11 cellular contexts compared by ENCODE assay signal in the genomic region with DNA sequence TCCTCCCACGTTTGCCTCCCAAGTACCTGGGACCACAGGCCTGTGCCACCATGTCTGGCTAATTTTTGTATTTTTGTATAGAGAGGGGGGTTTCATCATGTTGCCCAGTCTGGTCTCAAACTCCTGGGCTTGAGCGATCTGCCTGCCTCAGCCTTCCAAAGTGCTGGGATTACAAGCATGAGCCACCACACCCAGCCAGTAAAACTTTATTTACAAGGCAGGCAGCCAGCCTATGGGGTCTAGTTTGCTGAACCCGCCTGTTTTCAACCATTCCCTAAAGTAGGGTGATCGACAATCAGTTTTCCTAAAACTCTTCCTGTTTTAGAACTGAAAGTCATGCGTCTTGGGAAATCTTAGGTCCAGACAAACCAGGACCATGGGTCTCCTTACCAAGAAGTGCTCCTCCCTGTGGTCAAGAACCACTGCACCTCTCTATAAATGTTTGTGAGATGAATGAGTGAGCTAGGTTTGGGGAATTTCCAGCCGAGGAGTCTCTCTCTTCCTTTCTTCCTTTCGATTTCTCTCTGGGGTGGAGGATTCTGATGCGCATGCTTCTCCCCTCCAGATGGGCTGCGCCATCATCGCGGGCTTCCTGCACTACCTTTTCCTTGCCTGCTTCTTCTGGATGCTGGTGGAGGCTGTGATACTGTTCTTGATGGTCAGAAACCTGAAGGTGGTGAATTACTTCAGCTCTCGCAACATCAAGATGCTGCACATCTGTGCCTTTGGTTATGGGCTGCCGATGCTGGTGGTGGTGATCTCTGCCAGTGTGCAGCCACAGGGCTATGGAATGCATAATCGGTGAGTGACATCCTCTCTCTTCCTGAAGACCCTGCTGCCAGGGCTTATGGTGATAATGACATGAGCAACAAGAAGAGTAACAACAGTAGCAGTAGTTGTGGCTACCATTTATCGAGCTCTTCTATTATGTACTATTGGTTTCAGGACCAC. TPM values are rescaled to one million over a fixed set of nuclear protein-coding genes. Genes with fewer than 3 reads are reported as not detected.
DNase-seq lines count a peak whose midpoint lies in the region; ATAC-seq, FAIRE-seq and TF ChIP-seq lines count a peak whose summit lies in the region.
"Had no signal": no experiment of that assay in that cellular context is flagged by ENCODE, and none has a peak within 500 bp of the region (broad histone marks: within the 10 kb centered on the region; RNA-seq: fewer than 3 reads in every experiment).

No MANE protein-coding gene starts in this region.

- in situ Hi-C loops in mammary epithelial cell (cut with MboI; ENCODE audit: low sequenced_read_pairs in 2 of 2): no loop called here

- H3K4me1 ChIP-seq in mammary epithelial cell (ENCODE audit: insufficient read depth, low read length): no peaks in the 10 kb centered on the region

- TF ChIP-seq CTCF in mammary epithelial cell (conservative IDR thresholded peaks at IDR 0.05 in 1 of 2, IDR thresholded peaks at IDR 0.05 in 1 of 2; ENCODE audit: extremely low read depth in 1 of 2, insufficient read depth in 1 of 2, low read depth in 1 of 2, low read length in 2 of 2): no peak
- TF ChIP-seq CTCF in progenitor cell of endocrine pancreas (IDR thresholded peaks at IDR 0.05; ENCODE audit: unreplicated experiment): no peak

- no peaks in the 10 kb centered on the region for H4K20me1 ChIP-seq in mammary epithelial cell (ENCODE audit: insufficient read depth, low read length)
- H4K20me1 ChIP-seq: BLaER1 treated with 17β-estradiol and CSF1 and Interleukin-3, amounts not matched to agents 10 nM and 100 nM had no signal

- 73% methylated on average over 15 of the region's 15 CpGs for WGBS in mammary epithelial cell (ENCODE audit: low coverage, missing lambda C conversion rate)

- peak overlapping the region; percentile 75 for H3K4me3 Mint-ChIP-seq in activated naive CD8-positive, alpha-beta T cell
- no peak overlapping the region for H3K4me3 Mint-ChIP-seq in activated naive CD8-positive, alpha-beta T cell treated with anti-CD3 and anti-CD28 coated beads, Interleukin-2, amount 50 U/mL, for 24 hours
- H3K4me3 Mint-ChIP-seq in progenitor cell of endocrine pancreas (ENCODE audit: low read depth): no peak overlapping the region

- no peak for ATAC-seq in activated naive CD8-positive, alpha-beta T cell treated with anti-CD3 and anti-CD28 coated beads, Interleukin-2, amount 50 U/mL, for 24 hours

- H3K27ac Mint-ChIP-seq in activated naive CD8-positive, alpha-beta T cell: peak overlapping the region; percentile 90
- no peak overlapping the region for H3K27ac Mint-ChIP-seq in activated naive CD8-positive, alpha-beta T cell treated with anti-CD3 and anti-CD28 coated beads, Interleukin-2, amount 50 U/mL, for 24 hours
- H3K27ac Mint-ChIP-seq in progenitor cell of endocrine pancreas: no peak overlapping the region

- no peak overlapping the region for H3K9ac ChIP-seq in mammary epithelial cell (ENCODE audit: insufficient read depth, low read length)
- H3K9ac ChIP-seq: BLaER1 treated with 17β-estradiol and CSF1 and Interleukin-3, amounts not matched to agents 10 nM and 100 nM had no signal

- no peak for FAIRE-seq in urothelium cell line (lab: Jason Lieb, UNC)

- dilution Hi-C loops in mammary epithelial cell (cut with HindIII; ENCODE audit: low sequenced_read_pairs): no loop called here

- H3K9me3 ChIP-seq in mammary epithelial cell (replicated peaks; ENCODE audit: insufficient read depth, low read length): peaks cover 10% of the 10 kb centered on the region

- H3K27me3 Mint-ChIP-seq in activated naive CD8-positive, alpha-beta T cell: no peaks in the 10 kb centered on the region
- no peaks in the 10 kb centered on the region for H3K27me3 Mint-ChIP-seq in activated naive CD8-positive, alpha-beta T cell treated with anti-CD3 and anti-CD28 coated beads, Interleukin-2, amount 50 U/mL, for 24 hours
- H3K27me3 Mint-ChIP-seq in progenitor cell of endocrine pancreas: no peaks in the 10 kb centered on the region

- intact Hi-C loops in mammary epithelial cell (cut with micrococcal nuclease): no loop called here

- H3K4me2 ChIP-seq in mammary epithelial cell (ENCODE audit: insufficient read depth, low read depth, low read length): no peak overlapping the region
- H3K4me2 ChIP-seq: BLaER1 treated with 17β-estradiol and CSF1 and Interleukin-3, amounts not matched to agents 10 nM and 100 nM had no signal

- no peaks in the 10 kb centered on the region for H3K79me2 ChIP-seq in mammary epithelial cell (ENCODE audit: insufficient read depth, low read length)

- DNase-seq in activated naive CD8-positive, alpha-beta T cell treated with anti-CD3 and anti-CD28 coated beads, Interleukin-2, amount 50 U/mL, for 24 hours: no peak
- DNase-seq in OCI-M1 (lab: John Stamatoyannopoulos, UW) (peak; percentile 6), mammary epithelial cell (peak; percentile 6), urothelium cell line (ENCODE audit: low spot score) (peak; percentile 50), KG1 (lab: John Stamatoyannopoulos, UW) (no peak), progenitor cell of endocrine pancreas (ENCODE audit: low spot score, unreplicated experiment) (no peak), RKO (ENCODE audit: low spot score) (no peak)

- H3K36me3 ChIP-seq in mammary epithelial cell (ENCODE audit: insufficient read depth, low read length): no peaks in the 10 kb centered on the region

- BruUV-seq in mammary epithelial cell (replicated peaks; lab: Mats Ljungman, UMichigan): no TSS peak

- CTCF ChIA-PET in mammary epithelial cell (lab: Charles Lee; ENCODE audit: low non-redundant PET): no interaction called here

- no peak overlapping the region for H3K27ac ChIP-seq in mammary epithelial cell (ENCODE audit: insufficient read depth, low read depth, low read length)
- H3K27ac ChIP-seq: BLaER1 treated with 17β-estradiol and CSF1 and Interleukin-3, amounts not matched to agents 10 nM and 100 nM; coronary artery had no signal

- H3K4me1 Mint-ChIP-seq in activated naive CD8-positive, alpha-beta T cell (ENCODE audit: low read depth): peaks cover 16% of the 10 kb centered on the region
- H3K4me1 Mint-ChIP-seq in activated naive CD8-positive, alpha-beta T cell treated with anti-CD3 and anti-CD28 coated beads, Interleukin-2, amount 50 U/mL, for 24 hours: peaks cover 4% of the 10 kb centered on the region
- no peaks in the 10 kb centered on the region for H3K4me1 Mint-ChIP-seq in progenitor cell of endocrine pancreas (ENCODE audit: low read depth)

- H3K36me3 Mint-ChIP-seq in activated naive CD8-positive, alpha-beta T cell: peaks cover 8% of the 10 kb centered on the region
- H3K36me3 Mint-ChIP-seq in activated naive CD8-positive, alpha-beta T cell treated with anti-CD3 and anti-CD28 coated beads, Interleukin-2, amount 50 U/mL, for 24 hours (ENCODE audit: low read depth): peaks cover 6% of the 10 kb centered on the region
- H3K36me3 Mint-ChIP-seq in progenitor cell of endocrine pancreas (ENCODE audit: insufficient read depth): peaks cover 2% of the 10 kb centered on the region

- no peaks in the 10 kb centered on the region for H3K27me3 ChIP-seq in mammary epithelial cell (ENCODE audit: insufficient read depth, low read length)
- H3K27me3 ChIP-seq: BLaER1 treated with 17β-estradiol and CSF1 and Interleukin-3, amounts not matched to agents 10 nM and 100 nM had no signal

- H2AFZ ChIP-seq in mammary epithelial cell (ENCODE audit: low read depth, low read length): no peak overlapping the region

- no peaks in the 10 kb centered on the region for H3K9me3 Mint-ChIP-seq in activated naive CD8-positive, alpha-beta T cell (ENCODE audit: low read depth)
- peaks cover 5% of the 10 kb centered on the region for H3K9me3 Mint-ChIP-seq in activated naive CD8-positive, alpha-beta T cell treated with anti-CD3 and anti-CD28 coated beads, Interleukin-2, amount 50 U/mL, for 24 hours
- H3K9me3 Mint-ChIP-seq in progenitor cell of endocrine pancreas (ENCODE audit: low read depth): peaks cover 44% of the 10 kb centered on the region

- no peak overlapping the region for H3K4me3 ChIP-seq in mammary epithelial cell (replicated peaks in 1 of 3; ENCODE audit: insufficient read depth in 1 of 3, low read depth in 2 of 3, low read length in 3 of 3)
- H3K4me3 ChIP-seq: BLaER1 treated with 17β-estradiol and CSF1 and Interleukin-3, amounts not matched to agents 10 nM and 100 nM; coronary artery had no signal

RNA-seq across cellular contexts. Expression of a gene that starts 38.7 kb away (rescaled TPM):
- total RNA-seq in mammary epithelial cell (not detected), progenitor cell of endocrine pancreas (not detected in 2 replicates)
- not detected for polyA plus RNA-seq in mammary epithelial cell
- polyA minus RNA-seq in mammary epithelial cell: not detected
- total RNA-seq: pulmonary artery endothelial cell had no signal

Comparison
In these comparisons a context has a peak if more than half of its experiments do, and no peak if none do; other contexts are left out.
1. DNase-seq: peak in OCI-M1 (single experiment), mammary epithelial cell (single experiment) and urothelium cell line (single experiment); none in activated naive CD8-positive, alpha-beta T cell treated with anti-CD3 and anti-CD28 coated beads, Interleukin-2, amount 50 U/mL, for 24 hours (single experiment), KG1 (single experiment), progenitor cell of endocrine pancreas (single experiment) and RKO (single experiment).